Comparison of ENCODE assay signal across 36 cellular contexts in genomic region chr9:97277953-97278352, GRCh38.
"Had no signal": no experiment of that assay in that cellular context is flagged by ENCODE, and none has a peak within 500 bp of the region (broad histone marks: within the 10 kb centered on the region; RNA-seq: fewer than 3 reads in every experiment).

No MANE protein-coding gene starts in this region.

- H3K36me3 ChIP-seq: brain microvascular endothelial cell had no signal

- FAIRE-seq: astrocyte, TTC549 had no signal

- H3K4me3 ChIP-seq: adrenal gland, body of pancreas, breast epithelium, cardiac muscle cell had no signal

- H3K4me1 ChIP-seq: adrenal gland, body of pancreas, breast epithelium had no signal

- H3K27ac ChIP-seq: adrenal gland, body of pancreas, brain microvascular endothelial cell, breast epithelium, cardiac muscle cell, VCaP had no signal

- H3K9me3 ChIP-seq: adrenal gland, body of pancreas, breast epithelium had no signal

- ATAC-seq: activated CD4-positive, CD25-positive, alpha-beta regulatory T cell treated with anti-CD3 and anti-CD28 coated beads, Interleukin-2, amount 50 U/mL, for 24 hours; activated CD8-positive, alpha-beta T cell treated with anti-CD3 and anti-CD28 coated beads for 36 hours; activated naive CD4-positive, alpha-beta T cell treated with anti-CD3 and anti-CD28 coated beads, Interleukin-2, amount 50 U/mL, for 72 hours; activated T-cell treated with anti-CD3 and anti-CD28 coated beads, Interleukin-2, amount 50 U/mL, for 4 hours; activated T-cell treated with anti-CD3 and anti-CD28 coated beads, Interleukin-2, amount 50 U/mL, for 72 hours; activated T-helper 17 cell treated with anti-CD3 and anti-CD28 coated beads, Interleukin-2, amount 50 U/mL, for 72 hours; body of pancreas had no signal

- H3K27me3 ChIP-seq: adrenal gland, body of pancreas, brain microvascular endothelial cell, breast epithelium, cardiac muscle cell had no signal

- DNase-seq: activated CD4-positive, alpha-beta memory T cell treated with anti-CD3 and anti-CD28 coated beads for 36 hours; activated CD4-positive, alpha-beta T cell treated with anti-CD3 and anti-CD28 coated beads for 4 hours; activated CD4-positive, alpha-beta T cell treated with anti-CD3 and anti-CD28 coated beads, Interleukin-2, amount 10 ng/mL, durations not matched to agents 24 days and 14 days; activated CD4-positive, alpha-beta T cell treated with anti-CD3 and anti-CD28 coated beads, Interleukin-2, amount 50 U/mL, for 1 hour; activated CD4-positive, alpha-beta T cell treated with anti-CD3 and anti-CD28 coated beads, Interleukin-2, amount 50 U/mL, for 4 hours; activated CD4-positive, CD25-positive, alpha-beta regulatory T cell; activated CD8-positive, alpha-beta memory T cell treated with anti-CD3 and anti-CD28 coated beads, Interleukin-2, amount 50 U/mL, for 4 hours; activated CD8-positive, alpha-beta T cell treated with anti-CD3 and anti-CD28 coated beads for 36 hours; activated effector memory CD4-positive, alpha-beta T cell treated with anti-CD3 and anti-CD28 coated beads, Interleukin-2, amount 50 U/mL, for 16 hours; activated gamma-delta T cell treated with Interleukin-2 at 50 U/mL for 16 hours; activated naive CD4-positive, alpha-beta T cell; activated naive CD4-positive, alpha-beta T cell treated with anti-CD3 and anti-CD28 coated beads for 36 hours; activated naive CD4-positive, alpha-beta T cell treated with anti-CD3 and anti-CD28 coated beads, Interleukin-2, amount 50 U/mL, for 16 hours; activated naive CD8-positive, alpha-beta T cell treated with anti-CD3 and anti-CD28 coated beads for 36 hours; activated T-cell treated with anti-CD3 and anti-CD28 coated beads for 4 hours; activated T-cell treated with anti-CD3 and anti-CD28 coated beads, Interleukin-2, amount 50 U/mL, for 1 hour; activated T-cell treated with anti-CD3 and anti-CD28 coated beads, Interleukin-2, amount 50 U/mL, for 4 hours; activated T-cell treated with anti-CD3 and anti-CD28 coated beads, Interleukin-2, amount 50 U/mL, for 72 hours; adrenal gland; amniotic stem cell; aorta; body of pancreas; brain microvascular endothelial cell; caudate nucleus; cerebellar nuclear complex; T-helper 1 cell; T-helper 2 cell; T-helper 9 cell had no signal
